8 cellular contexts compared by ENCODE assay signal in genomic region chr16:78099372-78100161, GRCh38. TPM values are rescaled to one million over a fixed set of nuclear protein-coding genes. Genes with fewer than 3 reads are reported as not detected.
DNase-seq lines count a peak whose midpoint lies in the region; ATAC-seq, FAIRE-seq and TF ChIP-seq lines count a peak whose summit lies in the region.

Gene WWOX (plus strand): TSS chr16:78099654.

- TF ChIP-seq CTCF in heart right ventricle (IDR thresholded peaks at IDR 0.05) (peak; percentile 57 to 89 (median 82)), upper lobe of right lung (IDR thresholded peaks at IDR 0.05) (peak; percentile 88)

- H3K4me1 ChIP-seq in heart right ventricle (peaks cover 3 to 15% (median 8%) of the 10 kb centered on the region in 9 donors), upper lobe of right lung (peaks cover 12% of the 10 kb centered on the region)

- WGBS in heart right ventricle, 2 donors: 0% methylated on average over 83 of the region's 83 CpGs

- H3K36me3 ChIP-seq in heart right ventricle (no peaks in the 10 kb centered on the region), upper lobe of right lung (no peaks in the 10 kb centered on the region)

- H3K9me3 ChIP-seq in heart right ventricle (no peaks in the 10 kb centered on the region), upper lobe of right lung (no peaks in the 10 kb centered on the region)

- peak; percentile 87 for DNase-seq in GM12891 (ENCODE audit: insufficient read length, low spot score)
- DNase-seq in NCI-H1436 (lab: John Stamatoyannopoulos, UW): peak; percentile 97
- DNase-seq in T-helper 1 cell: peak; percentile 94 to 99 (median 96)
- peak; percentile 98 for DNase-seq in amniotic epithelial cell (ENCODE audit: low read depth)
- peak; percentile 95 to 96 for DNase-seq in heart right ventricle
- peak; percentile 99 for DNase-seq in posterior vena cava (ENCODE audit: low spot score)
- DNase-seq in upper lobe of right lung: peak; percentile 98

- FAIRE-seq in GM12891 (lab: Jason Lieb, UNC): peak; percentile 96

- H3K27me3 ChIP-seq in heart right ventricle: peaks cover 0 to 8% (median 0%) of the 10 kb centered on the region in 7 donors
- H3K27me3 ChIP-seq in upper lobe of right lung: no peaks in the 10 kb centered on the region

- peak; percentile 94 for ATAC-seq in HG02840 (IDR thresholded peaks at IDR 0.05; ENCODE audit: low FRiP score, unreplicated experiment)
- peak; percentile 97 to 99 (median 98) for ATAC-seq in heart right ventricle
- ATAC-seq in upper lobe of right lung: peak; percentile 96

- peak; percentile 53 for TF ChIP-seq POLR2A in GM12891 (IDR thresholded peaks at IDR 0.05; ENCODE audit: low read depth, low read length)

- H3K27ac ChIP-seq in heart right ventricle (peak within 1 kb of the TSS; percentile 14 to 92 (median 88)), upper lobe of right lung (peak within 1 kb of the TSS; percentile 85)

- intact Hi-C loops in heart right ventricle (cut with DNase I): loop anchor here in 6 of 10 donors (5.0 to 10.0 kb wide), 5 partner anchors 377 to 865 kb away; partner anchors contain the start of gene NUDT7 (in 1 of the 6)
- intact Hi-C loops in posterior vena cava (cut with DNase I): no loop called here
- intact Hi-C loops in upper lobe of right lung (cut with DNase I): no loop called here

- peak within 1 kb of the TSS; percentile 69 to 100 (median 82) for H3K4me3 ChIP-seq in heart right ventricle
- H3K4me3 ChIP-seq in upper lobe of right lung: peak within 1 kb of the TSS; percentile 74

TF ChIP-seq in GM12891, 5 proteins besides CTCF, POLR2A, EP300 and RAD21:
- TF ChIP-seq TAF1 (IDR thresholded peaks at IDR 0.05; ENCODE audit: low read depth, low read length): 0 out of 2 replicates have a peak, but pooled peaks have one; percentile 51
- TF ChIP-seq PAX5 (IDR thresholded peaks at IDR 0.05; ENCODE audit: insufficient read depth, low read length, severe bottlenecking): peak; percentile 48
- TF ChIP-seq SPI1 (IDR thresholded peaks at IDR 0.05; ENCODE audit: low read depth, low read length): 0 out of 2 replicates have a peak, but pooled peaks have one; percentile 37
- TF ChIP-seq POU2F2 (IDR thresholded peaks at IDR 0.05; ENCODE audit: low read depth, low read length): peak; percentile 45; the same call in 1 of the 2 replicates
- TF ChIP-seq POLR2AphosphoS5 (IDR thresholded peaks at IDR 0.05; ENCODE audit: low read depth, low read length): 0 out of 2 replicates have a peak, but pooled peaks have one; percentile 28
TF ChIP-seq in GM12891: peak in this region for 5.

RNA-seq across cellular contexts. Expression of gene WWOX, which starts in this region (rescaled TPM):
- 5.9 TPM for polyA plus RNA-seq in GM12891 (2012; ENCODE audit: low read depth, missing spikeins)
- total RNA-seq in heart right ventricle (10 to 100 TPM in 5 of 10 donors, 1 to 10 TPM in 5; 6.1 to 15.0 (median 10.3) TPM), posterior vena cava (10 to 100 TPM; 12.5 to 16.9 TPM), upper lobe of right lung (17.0 TPM)
- polyA plus RNA-seq in heart right ventricle: 1 to 10 TPM; 4.9 to 9.9 TPM

Comparison
In these comparisons a context has a peak if more than half of its experiments do, and no peak if none do; other contexts are left out.
1. Peak in every context shown above with its lines: DNase-seq, ATAC-seq, H3K4me3 ChIP-seq and H3K27ac ChIP-seq.
2. intact Hi-C loops: an anchor here in heart right ventricle (5.0 to 10.0 kb wide); none called in posterior vena cava and upper lobe of right lung.